ENCODE assay signal across 2 cellular contexts in genomic region chr20:61955668-61956395, GRCh38.
TF ChIP-seq lines count a peak whose summit lies in the region.

No MANE protein-coding gene starts in this region.

TF ChIP-seq in IMR-90, 13 proteins besides CTCF, POLR2A, EP300 and RAD21 (continued from another document):
- no peak for TF ChIP-seq ELK1 (IDR thresholded peaks at IDR 0.05; ENCODE audit: borderline replicate concordance, low read depth, low read length)
- TF ChIP-seq CEBPB (IDR thresholded peaks at IDR 0.05; ENCODE audit: low read depth, low read length) = no peak
- no peak for TF ChIP-seq BHLHE40 (IDR thresholded peaks at IDR 0.05; ENCODE audit: low read depth, low read length)
- no peak for TF ChIP-seq SMC3 (IDR thresholded peaks at IDR 0.05; ENCODE audit: low read depth, low read length)
- no peak for TF ChIP-seq FOS (IDR thresholded peaks at IDR 0.05; ENCODE audit: low read depth, low read length)

TF ChIP-seq in K562, 482 proteins besides CTCF, POLR2A, EP300 and RAD21 (continued from another document):
- TF ChIP-seq ZNF512 (tag; IDR thresholded peaks at IDR 0.05) (peak; percentile 52), MAZ (CRISPR knock-in tag; conservative IDR thresholded peaks at IDR 0.05 in 1 of 2, IDR thresholded peaks at IDR 0.05 in 1 of 2) (no peak)
